ENCODE assay signal across 7 cellular contexts in genomic region chr7:100825760-100826545, GRCh38. TPM values are rescaled to one million over a fixed set of nuclear protein-coding genes. Genes with fewer than 3 reads are reported as not detected.
DNase-seq lines count a peak whose midpoint lies in the region; ATAC-seq and TF ChIP-seq lines count a peak whose summit lies in the region.

No MANE protein-coding gene starts in this region.

- no peak overlapping the region for H3K27ac Mint-ChIP-seq in central memory CD8-positive, alpha-beta T cell (ENCODE audit: low read depth)
- H3K27ac Mint-ChIP-seq in mesothelial cell of epicardium, result peak overlapping the region; percentile 96

- ATAC-seq in central memory CD8-positive, alpha-beta T cell (replicated peaks; ENCODE audit: extremely low read depth, poor library complexity, severe bottlenecking), result no peak
- ATAC-seq in HG02623 (IDR thresholded peaks at IDR 0.05; ENCODE audit: unreplicated experiment) (no peak), HG03045 (IDR thresholded peaks at IDR 0.05; ENCODE audit: unreplicated experiment) (no peak)

- peaks cover 6% of the 10 kb centered on the region for H3K36me3 ChIP-seq in MG63

- H3K9me3 Mint-ChIP-seq in central memory CD8-positive, alpha-beta T cell, result no peaks in the 10 kb centered on the region
- no peaks in the 10 kb centered on the region for H3K9me3 Mint-ChIP-seq in mesothelial cell of epicardium

- H3K4me3 ChIP-seq in MG63, result peak overlapping the region; percentile 67

- DNase-seq in EL, result peak; percentile 69
- no peak for DNase-seq in MG63
- DNase-seq in central memory CD8-positive, alpha-beta T cell (ENCODE audit: low spot score in 2 of 2), result no peak
- no peak for DNase-seq in mesothelial cell of epicardium (ENCODE audit: low spot score in 2 of 2, unreplicated experiment in 2 of 2)
- DNase-seq in NCI-H2107 treated with DMSO at 0.1 percent for 48 hours (lab: John Stamatoyannopoulos, UW; ENCODE audit: unreplicated experiment), result no peak

- no peak for TF ChIP-seq CTCF in mesothelial cell of epicardium (IDR thresholded peaks at IDR 0.05; ENCODE audit: unreplicated experiment)

- H3K27me3 Mint-ChIP-seq in central memory CD8-positive, alpha-beta T cell, result peaks cover 80% of the 10 kb centered on the region
- H3K27me3 Mint-ChIP-seq in mesothelial cell of epicardium (ENCODE audit: low read depth), result no peaks in the 10 kb centered on the region

- H3K36me3 Mint-ChIP-seq in central memory CD8-positive, alpha-beta T cell (ENCODE audit: insufficient read depth), result no peaks in the 10 kb centered on the region
- H3K36me3 Mint-ChIP-seq in mesothelial cell of epicardium, result peaks cover 2% of the 10 kb centered on the region

- peak overlapping the region; percentile 72 for H3K4me3 Mint-ChIP-seq in central memory CD8-positive, alpha-beta T cell
- H3K4me3 Mint-ChIP-seq in mesothelial cell of epicardium, result peak overlapping the region; percentile 97

- peaks cover 18% of the 10 kb centered on the region for H3K4me1 Mint-ChIP-seq in central memory CD8-positive, alpha-beta T cell
- peaks cover 36% of the 10 kb centered on the region for H3K4me1 Mint-ChIP-seq in mesothelial cell of epicardium

- H3K9me3 ChIP-seq in MG63, result no peaks in the 10 kb centered on the region

- H3K27me3 ChIP-seq in MG63, result no peaks in the 10 kb centered on the region

RNA-seq across cellular contexts. Expression of gene EPHB4, which starts 1.4 kb away (rescaled TPM):
- total RNA-seq in MG63 (2014; rRNA removed; shearing (Covaris generic); ENCODE audit: low replicate concordance), result 42.7 and 72.5 TPM in 2 replicates
- total RNA-seq in mesothelial cell of epicardium, result 120 to 127 TPM (median 125 TPM) in 3 replicates

RNA-seq across cellular contexts. Expression of gene SLC12A9, which starts 26.6 kb away (rescaled TPM):
- 12.0 and 13.6 TPM in 2 replicates for total RNA-seq in MG63 (2014; rRNA removed; shearing (Covaris generic); ENCODE audit: low replicate concordance)
- 30.9 to 39.1 TPM (median 37.5 TPM) in 3 replicates for total RNA-seq in mesothelial cell of epicardium

RNA-seq across cellular contexts. Expression of gene TRIP6, which starts 41.2 kb away (rescaled TPM):
- 147 and 173 TPM in 2 replicates for total RNA-seq in MG63 (2014; rRNA removed; shearing (Covaris generic); ENCODE audit: low replicate concordance)
- total RNA-seq in mesothelial cell of epicardium, result 101 to 109 TPM (median 107 TPM) in 3 replicates

RNA-seq across cellular contexts. Expression of gene SRRT, which starts 49.0 kb away (rescaled TPM):
- 60.3 and 102 TPM in 2 replicates for total RNA-seq in MG63 (2014; rRNA removed; shearing (Covaris generic); ENCODE audit: low replicate concordance)
- 229 to 245 TPM (median 240 TPM) in 3 replicates for total RNA-seq in mesothelial cell of epicardium
